27 cellular contexts compared by ENCODE assay signal in genomic region chr10:111249925-111250324, GRCh38.
"Had no signal": no experiment of that assay in that cellular context is flagged by ENCODE, and none has a peak within 500 bp of the region (broad histone marks: within the 10 kb centered on the region; RNA-seq: fewer than 3 reads in every experiment).

No MANE protein-coding gene starts in this region.

- H3K4me3 Mint-ChIP-seq: activated CD4-positive, alpha-beta memory T cell treated with anti-CD3 and anti-CD28 coated beads for 36 hours; activated CD4-positive, alpha-beta T cell treated with anti-CD3 and anti-CD28 coated beads, Interleukin-2, amount 10 ng/mL, durations not matched to agents 7 days and 5 days; activated naive CD8-positive, alpha-beta T cell treated with anti-CD3 and anti-CD28 coated beads, Interleukin-2, amount 50 U/mL, for 24 hours; activated T-cell treated with anti-CD3 and anti-CD28 coated beads, Interleukin-2, amount 50 U/mL, for 4 hours had no signal

- H3K27me3 ChIP-seq: ascending aorta, body of pancreas, MG63 had no signal

- H3K36me3 ChIP-seq: ascending aorta, MG63 had no signal

- H3K9me3 ChIP-seq: ascending aorta, body of pancreas, MG63 had no signal

- H3K27ac Mint-ChIP-seq: activated CD4-positive, alpha-beta memory T cell treated with anti-CD3 and anti-CD28 coated beads for 36 hours; activated CD4-positive, alpha-beta T cell treated with anti-CD3 and anti-CD28 coated beads, Interleukin-2, amount 10 ng/mL, durations not matched to agents 7 days and 5 days; activated naive CD4-positive, alpha-beta T cell treated with anti-CD3 and anti-CD28 coated beads, Interleukin-2, amount 50 U/mL, for 72 hours; activated naive CD8-positive, alpha-beta T cell treated with anti-CD3 and anti-CD28 coated beads, Interleukin-2, amount 50 U/mL, for 24 hours had no signal

- H3K9me3 Mint-ChIP-seq: activated CD4-positive, alpha-beta memory T cell treated with anti-CD3 and anti-CD28 coated beads for 36 hours; activated CD4-positive, alpha-beta T cell treated with anti-CD3 and anti-CD28 coated beads, Interleukin-2, amount 10 ng/mL, durations not matched to agents 7 days and 5 days; activated naive CD4-positive, alpha-beta T cell treated with anti-CD3 and anti-CD28 coated beads, Interleukin-2, amount 50 U/mL, for 72 hours; activated naive CD8-positive, alpha-beta T cell treated with anti-CD3 and anti-CD28 coated beads, Interleukin-2, amount 50 U/mL, for 24 hours; activated T-cell treated with anti-CD3 and anti-CD28 coated beads, Interleukin-2, amount 50 U/mL, for 4 hours had no signal

- H3K4me1 ChIP-seq: ascending aorta, body of pancreas had no signal

- DNase-seq: activated CD4-positive, alpha-beta memory T cell treated with anti-CD3 and anti-CD28 coated beads for 36 hours; activated CD4-positive, alpha-beta T cell treated with anti-CD3 and anti-CD28 coated beads, Interleukin-2, amount 10 ng/mL, durations not matched to agents 7 days and 5 days; activated CD4-positive, CD25-positive, alpha-beta regulatory T cell; activated CD8-positive, alpha-beta memory T cell treated with anti-CD3 and anti-CD28 coated beads for 24 hours; activated effector memory CD4-positive, alpha-beta T cell treated with anti-CD3 and anti-CD28 coated beads, Interleukin-2, amount 50 U/mL, for 16 hours; activated naive CD4-positive, alpha-beta T cell treated with Interleukin-2 at 50 U/mL for 16 hours; activated naive CD8-positive, alpha-beta T cell treated with anti-CD3 and anti-CD28 coated beads, Interleukin-2, amount 50 U/mL, for 24 hours; activated T-cell treated with anti-CD3 and anti-CD28 coated beads, Interleukin-2, amount 50 U/mL, for 4 hours; amniotic stem cell; body of pancreas; central memory CD4-positive, alpha-beta T cell; MG63; MV-4-11; NCI-H1092 treated with DMSO at 0.1 percent for 48 hours; NCI-H1417 treated with DMSO at 0.1 percent for 48 hours; NCI-H1694; NCI-H2081; NCI-H2171; NCI-H2227 treated with DMSO at 0.1 percent for 48 hours; NCI-H69; PC-9; SIG-M5; T-helper 2 cell; T1000 had no signal

- ATAC-seq: activated naive CD4-positive, alpha-beta T cell treated with anti-CD3 and anti-CD28 coated beads, Interleukin-2, amount 50 U/mL, for 72 hours; activated naive CD8-positive, alpha-beta T cell treated with anti-CD3 and anti-CD28 coated beads, Interleukin-2, amount 50 U/mL, for 24 hours; activated T-cell treated with anti-CD3 and anti-CD28 coated beads, Interleukin-2, amount 50 U/mL, for 4 hours; body of pancreas had no signal

- H3K4me1 Mint-ChIP-seq: activated CD4-positive, alpha-beta T cell treated with anti-CD3 and anti-CD28 coated beads, Interleukin-2, amount 10 ng/mL, durations not matched to agents 7 days and 5 days; activated naive CD8-positive, alpha-beta T cell treated with anti-CD3 and anti-CD28 coated beads, Interleukin-2, amount 50 U/mL, for 24 hours had no signal

- H3K27ac ChIP-seq: ascending aorta, body of pancreas, PC-9, VCaP had no signal

- H3K36me3 Mint-ChIP-seq: activated CD4-positive, alpha-beta memory T cell treated with anti-CD3 and anti-CD28 coated beads for 36 hours; activated naive CD4-positive, alpha-beta T cell treated with anti-CD3 and anti-CD28 coated beads, Interleukin-2, amount 50 U/mL, for 72 hours had no signal

- H3K4me3 ChIP-seq: ascending aorta, body of pancreas, MG63, PC-9 had no signal
